ENCODE assay signal across 11 cellular contexts in genomic region chr17:46154151-46154816, GRCh38. TPM values are rescaled to one million over a fixed set of nuclear protein-coding genes. Genes with fewer than 3 reads are reported as not detected.
DNase-seq lines count a peak whose midpoint lies in the region; ATAC-seq, FAIRE-seq and TF ChIP-seq lines count a peak whose summit lies in the region.
"Had no signal": no experiment of that assay in that cellular context is flagged by ENCODE, and none has a peak within 500 bp of the region (broad histone marks: within the 10 kb centered on the region; RNA-seq: fewer than 3 reads in every experiment).

No MANE protein-coding gene starts in this region.

- no peak for TF ChIP-seq RAD21 in K562 (CRISPR knock-in tag; conservative IDR thresholded peaks at IDR 0.05 in 1 of 2, IDR thresholded peaks at IDR 0.05 in 1 of 2)

- peaks cover 0 to 25% (median 0%) of the 10 kb centered on the region in 3 donors for H3K36me3 Mint-ChIP-seq in naive thymus-derived CD8-positive, alpha-beta T cell
- H3K36me3 Mint-ChIP-seq in nephron progenitor cell (ENCODE audit: low read depth): peaks cover 23% of the 10 kb centered on the region

- no peak for FAIRE-seq in K562 (lab: Jason Lieb, UNC)
- FAIRE-seq: endometrium had no signal

- peak overlapping the region; percentile 49 to 90 (median 80) for H3K27ac Mint-ChIP-seq in naive thymus-derived CD8-positive, alpha-beta T cell
- H3K27ac Mint-ChIP-seq in nephron progenitor cell: no peak overlapping the region

- in situ Hi-C loops in K562 (cut with MboI): no loop called here

- no peak for TF ChIP-seq POLR2A in K562 (conservative IDR thresholded peaks at IDR 0.05)

- H3K9me2 ChIP-seq in DOHH2 (replicated peaks; ENCODE audit: control insufficient read depth, low read length): no peaks in the 10 kb centered on the region

- peak overlapping the region; percentile 63 for H3K4me2 ChIP-seq in DOHH2 (ENCODE audit: low read length)
- no peak overlapping the region for H3K4me2 ChIP-seq in K562 (ENCODE audit: insufficient read depth, low read length)

- intact Hi-C loops in K562 (cut with micrococcal nuclease): no loop called here

- TF ChIP-seq CTCF in DOHH2 (IDR thresholded peaks at IDR 0.05; ENCODE audit: low read depth, low read length, poor library complexity, severe bottlenecking) (no peak), K562 (IDR thresholded peaks at IDR 0.05 in 2 of 3, conservative IDR thresholded peaks at IDR 0.05 in 1 of 3; ENCODE audit: insufficient read depth in 2 of 3, low read depth in 1 of 3, low read length in 3 of 3) (no peak), nephron progenitor cell (IDR thresholded peaks at IDR 0.05) (no peak)

- peaks cover 100% of the 10 kb centered on the region for H3K79me2 ChIP-seq in DOHH2 (ENCODE audit: control insufficient read depth, low read length)
- peaks cover 100% of the 10 kb centered on the region for H3K79me2 ChIP-seq in K562 (ENCODE audit: control insufficient read depth, insufficient read depth, low read length)

- H3K27me3 ChIP-seq in DOHH2 (ENCODE audit: control insufficient read depth, low read length): no peaks in the 10 kb centered on the region
- H3K27me3 ChIP-seq in K562 (ENCODE audit: control insufficient read depth in 2 of 2, insufficient read depth in 2 of 2, low read length in 2 of 2): no peaks in the 10 kb centered on the region

- H3K9me3 Mint-ChIP-seq in naive thymus-derived CD8-positive, alpha-beta T cell: no peaks in the 10 kb centered on the region
- no peaks in the 10 kb centered on the region for H3K9me3 Mint-ChIP-seq in nephron progenitor cell

- H3K4me1 ChIP-seq in DOHH2 (ENCODE audit: control insufficient read depth, low read length) (peaks cover 98% of the 10 kb centered on the region), K562 (replicated peaks in 1 of 2; ENCODE audit: control insufficient read depth in 2 of 2, insufficient read depth in 2 of 2, low read length in 2 of 2) (peaks cover 7 to 49% of the 10 kb centered on the region in 2 experiments; a peak in 4 of 5 replicates)

- POLR2A ChIA-PET in K562 (lab: Yijun Ruan, JAX): interaction anchor here (1.1 to 2.9 kb wide), 5 partner anchors 9 to 27 kb away, joined by 3 to 12 read pairs (median 5); no protein-coding TSS in a partner anchor
- POLR2A ChIA-PET in naive thymus-derived CD8-positive, alpha-beta T cell (lab: Charles Lee): interaction anchor here (0.9 to 1.5 kb wide), 3 partner anchors 9 to 17 kb away, joined by 3 to 5 read pairs (median 4); no protein-coding TSS in a partner anchor

- ATAC-seq in K562: peak; percentile 4; the same call in 1 of the 3 replicates
- ATAC-seq in naive thymus-derived CD8-positive, alpha-beta T cell: peak; percentile 57 to 69
- ATAC-seq in GM21423 (IDR thresholded peaks at IDR 0.05; ENCODE audit: unreplicated experiment): no peak
- no peak for ATAC-seq in HG02885 (IDR thresholded peaks at IDR 0.05; ENCODE audit: poor library complexity, unreplicated experiment)

- H3K9me3 ChIP-seq in DOHH2 (ENCODE audit: control insufficient read depth, insufficient read depth, low read length) (no peaks in the 10 kb centered on the region), K562 (replicated peaks; ENCODE audit: control insufficient read depth, insufficient read depth, low read depth, low read length) (no peaks in the 10 kb centered on the region)

- TF ChIP-seq EP300 in K562 (IDR thresholded peaks at IDR 0.05; ENCODE audit: low read length): no peak

- peaks cover 48 to 96% (median 86%) of the 10 kb centered on the region in 4 donors for H3K4me1 Mint-ChIP-seq in naive thymus-derived CD8-positive, alpha-beta T cell
- H3K4me1 Mint-ChIP-seq in nephron progenitor cell: peaks cover 71% of the 10 kb centered on the region

- no peaks in the 10 kb centered on the region for H3K27me3 Mint-ChIP-seq in naive thymus-derived CD8-positive, alpha-beta T cell
- no peaks in the 10 kb centered on the region for H3K27me3 Mint-ChIP-seq in nephron progenitor cell (ENCODE audit: low read depth, poor library complexity)
- H3K27me3 Mint-ChIP-seq: progenitor cell of endocrine pancreas had no signal

- H3K4me3 ChIP-seq in DOHH2 (ENCODE audit: low read length) (peak overlapping the region; percentile 32), K562 (no peak overlapping the region)

- whole genome bisulfite sequencing in K562 (ENCODE audit: insufficient coverage, low coverage, missing lambda C conversion rate): 73% methylated on average over 9 of the region's 9 CpGs

- H3K9ac ChIP-seq in K562 (ENCODE audit: insufficient read depth in 1 of 2, low read depth in 2 of 2, low read length in 2 of 2): peak overlapping the region in 1 of 2 experiments; percentile 4; a peak in 1 of 4 replicates

- no peak overlapping the region for H2AFZ ChIP-seq in K562 (ENCODE audit: low read depth, low read length)

- H3K27ac ChIP-seq in DOHH2 (ENCODE audit: low read depth, low read length) (peak overlapping the region; percentile 57), K562 (ENCODE audit: extremely low read depth, low read depth, low read length) (no peak overlapping the region)
- H3K27ac ChIP-seq: HL-60 had no signal

- H3K36me3 ChIP-seq in DOHH2 (ENCODE audit: control insufficient read depth, low read length): peaks cover 24% of the 10 kb centered on the region
- no peaks in the 10 kb centered on the region for H3K36me3 ChIP-seq in K562 (ENCODE audit: control insufficient read depth, insufficient read depth, low read length)

- peaks cover 53% of the 10 kb centered on the region for H4K20me1 ChIP-seq in DOHH2 (ENCODE audit: control insufficient read depth, insufficient read depth, low read depth, low read length)
- H4K20me1 ChIP-seq in K562 (replicated peaks; ENCODE audit: control insufficient read depth, insufficient read depth, low read length): peaks cover 44% of the 10 kb centered on the region

- CTCF ChIA-PET in K562 (lab: Yijun Ruan, JAX; ENCODE audit: low intra/inter-chr PET ratio): interaction anchor here (0.6 kb wide), 1 partner anchor 10 kb away, joined by 3 read pairs; no protein-coding TSS in a partner anchor

- no TSS peak for BruUV-seq in K562 (replicated peaks; lab: Mats Ljungman, UMichigan)

- peak overlapping the region; percentile 50 to 83 (median 70) for H3K4me3 Mint-ChIP-seq in naive thymus-derived CD8-positive, alpha-beta T cell
- no peak overlapping the region for H3K4me3 Mint-ChIP-seq in nephron progenitor cell

- peak; percentile 37 for DNase-seq in NCI-H2227 treated with DMSO at 0.1 percent for 48 hours (lab: John Stamatoyannopoulos, UW)
- DNase-seq in K562 (ENCODE audit: extremely low read depth in 1 of 4, low spot score in 3 of 4): no peak
- DNase-seq in naive thymus-derived CD8-positive, alpha-beta T cell: peak in 3 of 10 donors; percentile 6 to 16 (median 12)
- no peak for DNase-seq in nephron progenitor cell
- no peak for DNase-seq in effector CD8-positive, alpha-beta T cell (lab: John Stamatoyannopoulos, UW)

- peaks cover 36% of the 10 kb centered on the region for H3F3A ChIP-seq in DOHH2 (ENCODE audit: control insufficient read depth, insufficient read depth)

- H3K9me1 ChIP-seq in K562 (ENCODE audit: control insufficient read depth, insufficient read depth, low read length): peaks cover 3% of the 10 kb centered on the region

TF ChIP-seq in K562, 482 proteins besides CTCF, POLR2A, EP300 and RAD21 (continues in another document):
- TF ChIP-seq NUFIP1 (IDR thresholded peaks at IDR 0.05; ENCODE audit: partially characterized antibody) (no peak), CREB5 (CRISPR knock-in tag; IDR thresholded peaks at IDR 0.05) (no peak), TBP (optimal IDR thresholded peaks at IDR 0.05; ENCODE audit: low read depth, low read length) (no peak), SIRT6 (IDR thresholded peaks at IDR 0.05; ENCODE audit: low read depth, low read length) (no peak), SMAD3 (CRISPR knock-in tag; conservative IDR thresholded peaks at IDR 0.05) (no peak), SIX5 (IDR thresholded peaks at IDR 0.05; ENCODE audit: borderline replicate concordance in 1 of 2, insufficient read depth in 1 of 2, low read depth in 1 of 2, low read length in 2 of 2) (no peak)

RNA-seq across cellular contexts. Expression of gene KANSL1, which starts 38.9 kb away (rescaled TPM):
- 361 and 617 TPM in 2 replicates for total RNA-seq in K562 (2011; cell fraction: chromatin; rRNA removed; ENCODE audit: low replicate concordance)
- total RNA-seq in K562 (2011; cell fraction: nucleolus; rRNA removed): 177 and 226 TPM in 2 replicates
- 302 and 371 TPM in 2 replicates for total RNA-seq in K562 (2011; cell fraction: nucleoplasm; rRNA removed)
- total RNA-seq in K562 (2014; rRNA removed): 30.5 and 34.6 TPM in 2 replicates
- total RNA-seq in K562 (2014; rRNA removed; fragmentation: Illumina TruSeq; extraction: Trizol): 44.4 and 53.2 TPM in 2 replicates
- 43.8 and 44.0 TPM in 2 replicates for total RNA-seq in K562 (2015; rRNA removed; fragmentation: Illumina TruSeq; extraction: Trizol)
- 49.3 and 55.4 TPM in 2 replicates for total RNA-seq in K562 (2021)
- polyA plus RNA-seq in K562 (2011; rRNA removed): 22.4 and 25.8 TPM in 2 replicates
- 10.5 and 22.5 TPM in 2 replicates for polyA plus RNA-seq in K562 (2011; cell fraction: cytosol; rRNA removed)
- polyA plus RNA-seq in K562 (2011; cell fraction: nucleus; rRNA removed): 79.8 and 89.1 TPM in 2 replicates
- 17.0 and 24.8 TPM in 2 replicates for polyA plus RNA-seq in K562 (2012)
- polyA plus RNA-seq in K562 (2014; fragmentation: Illumina TruSeq; extraction: Trizol): 22.9 and 25.5 TPM in 2 replicates
- 1 to 10 TPM; 3.6 to 6.9 TPM for polyA plus RNA-seq in K562 (2014; fragmentation: Nextera tagmentation; extraction: Ambion mirVana)
- polyA plus RNA-seq in K562 (2014; rRNA removed): 22.0 and 31.8 TPM in 2 replicates
- polyA minus RNA-seq in K562 (2011; rRNA and poly(A)+ RNA removed): 144 and 185 TPM in 2 replicates
- 47.2 and 57.3 TPM in 2 replicates for polyA minus RNA-seq in K562 (2011; cell fraction: cytosol; rRNA and poly(A)+ RNA removed)
- polyA minus RNA-seq in K562 (2011; cell fraction: nucleus; rRNA and poly(A)+ RNA removed): 115 and 196 TPM in 2 replicates
- 100 to 1,000 TPM; 206 to 208 TPM for total RNA-seq in naive thymus-derived CD8-positive, alpha-beta T cell
- polyA plus RNA-seq in naive thymus-derived CD8-positive, alpha-beta T cell: 10 to 100 TPM; 13.1 to 16.6 (median 13.2) TPM

Comparison
In these comparisons a context has a peak if more than half of its experiments do, and no peak if none do; other contexts are left out.
1. ATAC-seq: peak in K562 (single experiment) and naive thymus-derived CD8-positive, alpha-beta T cell (2 of 2); none in GM21423 (single experiment) and HG02885 (single experiment).